In genomic region chr22:17536269-17536668, GRCh38 we compare ENCODE assay signal across 15 cellular contexts. TPM values are rescaled to one million over a fixed set of nuclear protein-coding genes. Genes with fewer than 3 reads are reported as not detected.
DNase-seq lines count a peak whose midpoint lies in the region; ATAC-seq and TF ChIP-seq lines count a peak whose summit lies in the region.
"Had no signal": no experiment of that assay in that cellular context is flagged by ENCODE, and none has a peak within 500 bp of the region (broad histone marks: within the 10 kb centered on the region; RNA-seq: fewer than 3 reads in every experiment).

No MANE protein-coding gene starts in this region.

- no peak overlapping the region for H3K4me3 ChIP-seq in aorta (ENCODE audit: low read length in 2 of 2)
- no peak overlapping the region for H3K4me3 ChIP-seq in transverse colon
- H3K4me3 ChIP-seq: right lobe of liver had no signal

- no peaks in the 10 kb centered on the region for H3K4me1 ChIP-seq in aorta (ENCODE audit: control insufficient read depth in 1 of 2, insufficient read depth in 2 of 2, low read length in 2 of 2)
- no peaks in the 10 kb centered on the region for H3K4me1 ChIP-seq in transverse colon
- H3K4me1 ChIP-seq: right lobe of liver had no signal

- TF ChIP-seq POLR2A in transverse colon (IDR thresholded peaks at IDR 0.05), result no peak

- H3K27me3 ChIP-seq in aorta (ENCODE audit: control insufficient read depth in 1 of 2, insufficient read depth in 2 of 2, low read length in 1 of 2) (no peaks in the 10 kb centered on the region), transverse colon (no peaks in the 10 kb centered on the region)
- H3K27me3 ChIP-seq: right lobe of liver had no signal

- ATAC-seq in aorta (ENCODE audit: low FRiP score), result peak; percentile 74
- ATAC-seq: right lobe of liver; stimulated activated naive CD8-positive, alpha-beta T cell treated with anti-CD3 and anti-CD28 coated beads, Interleukin-15, Interleukin-2, amounts not matched to agents 100 U/mL and 50 U/mL, for 24 hours had no signal

- 6 to 7% methylated on average over 5 of the region's 5 CpGs for WGBS in aorta, 2 donors
- WGBS in transverse colon (ENCODE audit: low coverage in 1 of 2), 2 donors, result 78 to 90% methylated on average over 4 to 5 of the region's 5 CpGs

- H3K36me3 ChIP-seq in aorta (ENCODE audit: control insufficient read depth in 1 of 2, insufficient read depth in 2 of 2, low read length in 1 of 2) (no peaks in the 10 kb centered on the region), transverse colon (no peaks in the 10 kb centered on the region)
- H3K36me3 ChIP-seq: WERI-Rb-1 had no signal

- H3K9me3 ChIP-seq in aorta (ENCODE audit: control insufficient read depth, low read length) (no peaks in the 10 kb centered on the region), transverse colon (no peaks in the 10 kb centered on the region)
- H3K9me3 ChIP-seq: right lobe of liver had no signal

- DNase-seq in M059J (ENCODE audit: low read depth), result peak; percentile 46
- peak; percentile 61 to 68 for DNase-seq in cerebellar nuclear complex (lab: John Stamatoyannopoulos, UW)
- DNase-seq in midbrain (lab: John Stamatoyannopoulos, UW), result peak; percentile 66
- peak; percentile 82 to 88 for DNase-seq in aorta
- DNase-seq in posterior vena cava (ENCODE audit: low spot score), result no peak
- DNase-seq in NCI-H526 treated with DMSO at 0.1 percent for 48 hours (lab: John Stamatoyannopoulos, UW), result no peak
- no peak for DNase-seq in transverse colon
- DNase-seq: activated CD8-positive, alpha-beta memory T cell treated with anti-CD3 and anti-CD28 coated beads, Interleukin-2, amount 50 U/mL, for 48 hours; activated naive CD8-positive, alpha-beta T cell treated with anti-CD3 and anti-CD28 coated beads, Interleukin-2, amount 10 ng/mL, durations not matched to agents 7 days and 5 days; dermis blood vessel endothelial cell; islet precursor cell; NCI-H2081 treated with DMSO at 0.1 percent for 48 hours; stimulated activated naive CD8-positive, alpha-beta T cell treated with anti-CD3 and anti-CD28 coated beads, Interleukin-15, Interleukin-2, amounts not matched to agents 100 U/mL and 50 U/mL, for 24 hours; WERI-Rb-1 had no signal

- H3K27ac ChIP-seq in aorta (ENCODE audit: low read depth in 1 of 2, low read length in 2 of 2) (no peak overlapping the region), transverse colon (no peak overlapping the region)
- H3K27ac ChIP-seq: right lobe of liver, WERI-Rb-1 had no signal

- intact Hi-C loops in aorta (cut with DNase I), result no loop called here
- intact Hi-C loops in posterior vena cava (cut with DNase I), result no loop called here
- intact Hi-C loops in transverse colon (cut with DNase I; ENCODE audit: low total_unique reads), result no loop called here

- in situ Hi-C loops in transverse colon (cut with MboI; ENCODE audit: low pct_ligation_motif_present in 1 of 4, low pct_unique_long_range_greater_than_20kb in 1 of 4, low sequenced_read_pairs in 3 of 4), result no loop called here

- TF ChIP-seq EP300 in transverse colon (IDR thresholded peaks at IDR 0.05; ENCODE audit: low read depth), result no peak

- no peak for TF ChIP-seq CTCF in transverse colon (IDR thresholded peaks at IDR 0.05)

RNA-seq across cellular contexts. Expression of gene SLC25A18, which starts 27.0 kb away (rescaled TPM):
- 0.71 and 0.81 TPM in 2 replicates for total RNA-seq in M059J (2014; rRNA removed; shearing (Covaris generic))
- under 1 TPM; 0.33 to 0.52 TPM for total RNA-seq in aorta
- under 1 TPM in 1 of 2 donors, not detected in 1; 0.18 TPM for polyA plus RNA-seq in aorta
- total RNA-seq in posterior vena cava, result 1 to 10 TPM in 1 of 2 donors, under 1 TPM in 1; 0.76 to 1.2 TPM
- total RNA-seq in transverse colon, result 10 to 100 TPM in 1 of 4 donors, 1 to 10 TPM in 2, under 1 TPM in 1; 0.75 to 40.4 (median 1.5) TPM
- total RNA-seq: activated naive CD8-positive, alpha-beta T cell treated with anti-CD3 and anti-CD28 coated beads, Interleukin-2, amount 10 ng/mL, durations not matched to agents 7 days and 5 days; dermis blood vessel endothelial cell had no signal

Comparison
In these comparisons a context has a peak if more than half of its experiments do, and no peak if none do; other contexts are left out.
1. DNase-seq: peak in M059J (single experiment), cerebellar nuclear complex (2 of 2), midbrain (single experiment) and aorta (2 of 2); none in posterior vena cava (single experiment), NCI-H526 treated with DMSO at 0.1 percent for 48 hours (single experiment) and transverse colon (single experiment).